2 cellular contexts compared by ENCODE assay signal in the genomic region with DNA sequence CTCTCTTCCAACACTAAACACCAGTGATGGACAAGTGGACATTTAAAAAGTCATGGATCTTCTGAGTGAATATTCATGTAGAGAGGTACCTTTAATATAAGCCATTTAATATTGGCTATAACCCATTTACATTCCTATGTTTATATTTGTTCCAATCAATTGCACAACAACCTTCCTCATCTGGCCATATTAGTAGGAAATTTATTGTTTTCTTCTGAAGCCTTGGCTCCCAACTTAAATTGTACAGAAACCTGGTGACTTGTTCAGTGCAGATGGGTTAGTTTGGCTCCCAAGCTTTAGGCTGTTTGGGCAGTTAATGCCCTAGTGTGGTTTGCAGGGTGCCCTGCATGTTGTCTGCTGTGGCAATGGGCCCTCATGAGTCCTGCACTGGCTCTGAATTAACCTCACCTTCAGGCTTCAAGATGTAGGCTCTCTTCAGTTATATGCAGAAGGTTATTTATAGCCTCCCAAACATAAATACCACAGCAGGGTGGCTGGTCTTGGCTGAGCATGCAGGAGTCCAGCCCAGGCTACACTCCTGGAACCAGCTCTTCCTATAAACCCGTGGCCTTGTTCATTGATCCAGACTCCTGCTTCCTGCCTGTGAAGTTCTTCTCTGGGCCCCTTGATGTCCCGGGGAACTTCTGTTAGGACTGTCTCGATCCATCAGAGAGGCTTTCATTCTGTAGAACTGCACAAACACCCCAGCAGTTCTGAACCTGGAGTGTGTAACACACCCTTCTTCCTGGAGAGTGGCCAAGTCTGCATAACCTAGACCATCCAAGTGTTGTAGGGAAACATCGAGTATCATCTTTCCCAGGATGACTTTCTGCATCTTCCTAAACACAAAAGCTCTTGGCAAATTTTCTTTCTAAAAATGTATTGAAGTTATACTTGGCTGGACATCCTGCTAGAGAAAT.
TF ChIP-seq lines count a peak whose summit lies in the region.

No MANE protein-coding gene starts in this region.

TF ChIP-seq in HCT116, 20 proteins besides CTCF, POLR2A, EP300 and RAD21 (continued from another document):
- TF ChIP-seq SP1 (IDR thresholded peaks at IDR 0.05; ENCODE audit: low read depth), result no peak
- no peak for TF ChIP-seq ZNF274 (IDR thresholded peaks at IDR 0.05; ENCODE audit: low read depth, low read length)
- TF ChIP-seq ZFX (IDR thresholded peaks at IDR 0.05), result no peak
- TF ChIP-seq ZBTB33 (IDR thresholded peaks at IDR 0.05; ENCODE audit: extremely low read depth, insufficient replicate concordance, low read length), result no peak
- TF ChIP-seq SIN3A (IDR thresholded peaks at IDR 0.05; ENCODE audit: low read depth), result no peak
- TF ChIP-seq EZH2phosphoT487 (IDR thresholded peaks at IDR 0.05; ENCODE audit: borderline replicate concordance), result no peak

TF ChIP-seq in SK-N-SH treated with all-trans-retinoic acid at 6 μM for 48 hours, 23 proteins besides CTCF, POLR2A, EP300 and RAD21:
- TF ChIP-seq CSDC2 (CRISPR knock-in tag; IDR thresholded peaks at IDR 0.05) (no peak), BACH2 (CRISPR knock-in tag; IDR thresholded peaks at IDR 0.05; ENCODE audit: borderline replicate concordance) (no peak), SNAI2 (CRISPR knock-in tag; IDR thresholded peaks at IDR 0.05) (no peak), PPARA (CRISPR knock-in tag; IDR thresholded peaks at IDR 0.05; ENCODE audit: borderline replicate concordance) (no peak), ESRRG (CRISPR knock-in tag; IDR thresholded peaks at IDR 0.05) (no peak), ZC3H10 (CRISPR knock-in tag; IDR thresholded peaks at IDR 0.05) (no peak), TSHZ2 (CRISPR knock-in tag; IDR thresholded peaks at IDR 0.05) (no peak), OSR1 (CRISPR knock-in tag; IDR thresholded peaks at IDR 0.05) (no peak), GLIS3 (CRISPR knock-in tag; IDR thresholded peaks at IDR 0.05) (no peak), RARB (CRISPR knock-in tag; IDR thresholded peaks at IDR 0.05) (no peak), ZFP3 (CRISPR knock-in tag; IDR thresholded peaks at IDR 0.05) (no peak), ZFP30 (CRISPR knock-in tag; IDR thresholded peaks at IDR 0.05) (no peak), ARNTL (CRISPR knock-in tag; IDR thresholded peaks at IDR 0.05; ENCODE audit: borderline replicate concordance, low read depth) (no peak), TOX (CRISPR knock-in tag; IDR thresholded peaks at IDR 0.05; ENCODE audit: borderline replicate concordance) (no peak), ZNF565 (CRISPR knock-in tag; conservative IDR thresholded peaks at IDR 0.05; ENCODE audit: low read depth) (no peak)
- TF ChIP-seq, protein P1, sequence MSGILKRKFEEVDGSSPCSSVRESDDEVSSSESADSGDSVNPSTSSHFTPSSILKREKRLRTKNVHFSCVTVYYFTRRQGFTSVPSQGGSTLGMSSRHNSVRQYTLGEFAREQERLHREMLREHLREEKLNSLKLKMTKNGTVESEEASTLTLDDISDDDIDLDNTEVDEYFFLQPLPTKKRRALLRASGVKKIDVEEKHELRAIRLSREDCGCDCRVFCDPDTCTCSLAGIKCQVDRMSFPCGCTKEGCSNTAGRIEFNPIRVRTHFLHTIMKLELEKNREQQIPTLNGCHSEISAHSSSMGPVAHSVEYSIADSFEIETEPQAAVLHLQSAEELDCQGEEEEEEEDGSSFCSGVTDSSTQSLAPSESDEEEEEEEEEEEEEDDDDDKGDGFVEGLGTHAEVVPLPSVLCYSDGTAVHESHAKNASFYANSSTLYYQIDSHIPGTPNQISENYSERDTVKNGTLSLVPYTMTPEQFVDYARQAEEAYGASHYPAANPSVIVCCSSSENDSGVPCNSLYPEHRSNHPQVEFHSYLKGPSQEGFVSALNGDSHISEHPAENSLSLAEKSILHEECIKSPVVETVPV (CRISPR knock-in tag; IDR thresholded peaks at IDR 0.05), result no peak
- TF ChIP-seq, protein P2, sequence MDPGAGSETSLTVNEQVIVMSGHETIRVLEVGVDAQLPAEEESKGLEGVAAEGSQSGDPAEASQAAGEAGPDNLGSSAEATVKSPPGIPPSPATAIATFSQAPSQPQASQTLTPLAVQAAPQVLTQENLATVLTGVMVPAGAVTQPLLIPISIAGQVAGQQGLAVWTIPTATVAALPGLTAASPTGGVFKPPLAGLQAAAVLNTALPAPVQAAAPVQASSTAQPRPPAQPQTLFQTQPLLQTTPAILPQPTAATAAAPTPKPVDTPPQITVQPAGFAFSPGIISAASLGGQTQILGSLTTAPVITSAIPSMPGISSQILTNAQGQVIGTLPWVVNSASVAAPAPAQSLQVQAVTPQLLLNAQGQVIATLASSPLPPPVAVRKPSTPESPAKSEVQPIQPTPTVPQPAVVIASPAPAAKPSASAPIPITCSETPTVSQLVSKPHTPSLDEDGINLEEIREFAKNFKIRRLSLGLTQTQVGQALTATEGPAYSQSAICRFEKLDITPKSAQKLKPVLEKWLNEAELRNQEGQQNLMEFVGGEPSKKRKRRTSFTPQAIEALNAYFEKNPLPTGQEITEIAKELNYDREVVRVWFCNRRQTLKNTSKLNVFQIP (CRISPR knock-in tag; IDR thresholded peaks at IDR 0.05; ENCODE audit: borderline replicate concordance, low read depth), result no peak
TF ChIP-seq in SK-N-SH treated with all-trans-retinoic acid at 6 μM for 48 hours: peak in this region for 0.
